1 cellular context compared by ENCODE assay signal in the genomic region with DNA sequence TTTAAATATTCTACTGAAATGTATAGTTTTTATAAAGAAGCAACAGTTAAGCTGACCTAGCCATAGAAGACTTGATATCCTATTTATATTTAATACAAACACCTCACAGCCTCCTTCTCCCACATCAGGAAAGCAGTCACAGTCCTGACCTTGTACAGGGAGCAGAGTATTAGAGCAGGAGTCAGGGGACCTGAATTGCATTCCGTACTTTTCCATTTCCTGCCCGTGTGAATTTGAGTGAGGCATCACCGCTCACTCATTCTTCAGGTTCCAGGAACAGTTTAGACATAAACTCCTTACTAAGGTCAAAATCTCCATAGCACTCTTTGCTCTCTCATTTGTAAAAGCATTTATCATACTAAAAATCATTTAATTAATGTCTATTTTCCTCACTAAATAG.
TF ChIP-seq lines count a peak whose summit lies in the region.

No MANE protein-coding gene starts in this region.

TF ChIP-seq in GM23338, 12 proteins besides CTCF, POLR2A, EP300 and RAD21 (continued from another document):
- TF ChIP-seq, protein P1, sequence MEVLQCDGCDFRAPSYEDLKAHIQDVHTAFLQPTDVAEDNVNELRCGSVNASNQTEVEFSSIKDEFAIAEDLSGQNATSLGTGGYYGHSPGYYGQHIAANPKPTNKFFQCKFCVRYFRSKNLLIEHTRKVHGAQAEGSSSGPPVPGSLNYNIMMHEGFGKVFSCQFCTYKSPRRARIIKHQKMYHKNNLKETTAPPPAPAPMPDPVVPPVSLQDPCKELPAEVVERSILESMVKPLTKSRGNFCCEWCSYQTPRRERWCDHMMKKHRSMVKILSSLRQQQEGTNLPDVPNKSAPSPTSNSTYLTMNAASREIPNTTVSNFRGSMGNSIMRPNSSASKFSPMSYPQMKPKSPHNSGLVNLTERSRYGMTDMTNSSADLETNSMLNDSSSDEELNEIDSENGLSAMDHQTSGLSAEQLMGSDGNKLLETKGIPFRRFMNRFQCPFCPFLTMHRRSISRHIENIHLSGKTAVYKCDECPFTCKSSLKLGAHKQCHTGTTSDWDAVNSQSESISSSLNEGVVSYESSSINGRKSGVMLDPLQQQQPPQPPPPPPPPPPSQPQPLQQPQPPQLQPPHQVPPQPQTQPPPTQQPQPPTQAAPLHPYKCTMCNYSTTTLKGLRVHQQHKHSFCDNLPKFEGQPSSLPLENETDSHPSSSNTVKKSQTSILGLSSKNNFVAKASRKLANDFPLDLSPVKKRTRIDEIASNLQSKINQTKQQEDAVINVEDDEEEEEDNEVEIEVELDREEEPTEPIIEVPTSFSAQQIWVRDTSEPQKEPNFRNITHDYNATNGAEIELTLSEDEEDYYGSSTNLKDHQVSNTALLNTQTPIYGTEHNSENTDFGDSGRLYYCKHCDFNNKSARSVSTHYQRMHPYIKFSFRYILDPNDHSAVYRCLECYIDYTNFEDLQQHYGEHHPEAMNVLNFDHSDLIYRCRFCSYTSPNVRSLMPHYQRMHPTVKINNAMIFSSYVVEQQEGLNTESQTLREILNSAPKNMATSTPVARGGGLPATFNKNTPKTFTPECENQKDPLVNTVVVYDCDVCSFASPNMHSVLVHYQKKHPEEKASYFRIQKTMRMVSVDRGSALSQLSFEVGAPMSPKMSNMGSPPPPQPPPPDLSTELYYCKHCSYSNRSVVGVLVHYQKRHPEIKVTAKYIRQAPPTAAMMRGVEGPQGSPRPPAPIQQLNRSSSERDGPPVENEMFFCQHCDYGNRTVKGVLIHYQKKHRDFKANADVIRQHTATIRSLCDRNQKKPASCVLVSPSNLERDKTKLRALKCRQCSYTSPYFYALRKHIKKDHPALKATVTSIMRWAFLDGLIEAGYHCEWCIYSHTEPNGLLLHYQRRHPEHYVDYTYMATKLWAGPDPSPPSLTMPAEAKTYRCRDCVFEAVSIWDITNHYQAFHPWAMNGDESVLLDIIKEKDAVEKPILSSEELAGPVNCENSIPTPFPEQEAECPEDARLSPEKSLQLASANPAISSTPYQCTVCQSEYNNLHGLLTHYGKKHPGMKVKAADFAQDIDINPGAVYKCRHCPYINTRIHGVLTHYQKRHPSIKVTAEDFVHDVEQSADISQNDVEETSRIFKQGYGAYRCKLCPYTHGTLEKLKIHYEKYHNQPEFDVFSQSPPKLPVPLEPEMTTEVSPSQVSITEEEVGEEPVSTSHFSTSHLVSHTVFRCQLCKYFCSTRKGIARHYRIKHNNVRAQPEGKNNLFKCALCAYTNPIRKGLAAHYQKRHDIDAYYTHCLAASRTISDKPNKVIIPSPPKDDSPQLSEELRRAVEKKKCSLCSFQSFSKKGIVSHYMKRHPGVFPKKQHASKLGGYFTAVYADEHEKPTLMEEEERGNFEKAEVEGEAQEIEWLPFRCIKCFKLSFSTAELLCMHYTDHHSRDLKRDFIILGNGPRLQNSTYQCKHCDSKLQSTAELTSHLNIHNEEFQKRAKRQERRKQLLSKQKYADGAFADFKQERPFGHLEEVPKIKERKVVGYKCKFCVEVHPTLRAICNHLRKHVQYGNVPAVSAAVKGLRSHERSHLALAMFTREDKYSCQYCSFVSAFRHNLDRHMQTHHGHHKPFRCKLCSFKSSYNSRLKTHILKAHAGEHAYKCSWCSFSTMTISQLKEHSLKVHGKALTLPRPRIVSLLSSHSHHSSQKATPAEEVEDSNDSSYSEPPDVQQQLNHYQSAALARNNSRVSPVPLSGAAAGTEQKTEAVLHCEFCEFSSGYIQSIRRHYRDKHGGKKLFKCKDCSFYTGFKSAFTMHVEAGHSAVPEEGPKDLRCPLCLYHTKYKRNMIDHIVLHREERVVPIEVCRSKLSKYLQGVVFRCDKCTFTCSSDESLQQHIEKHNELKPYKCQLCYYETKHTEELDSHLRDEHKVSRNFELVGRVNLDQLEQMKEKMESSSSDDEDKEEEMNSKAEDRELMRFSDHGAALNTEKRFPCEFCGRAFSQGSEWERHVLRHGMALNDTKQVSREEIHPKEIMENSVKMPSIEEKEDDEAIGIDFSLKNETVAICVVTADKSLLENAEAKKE (CRISPR knock-in tag; IDR thresholded peaks at IDR 0.05) = no peak
- TF ChIP-seq CREB1 (CRISPR knock-in tag; IDR thresholded peaks at IDR 0.05; ENCODE audit: low read depth) = no peak
- TF ChIP-seq JUNB (IDR thresholded peaks at IDR 0.05; ENCODE audit: unreplicated experiment) = no peak
- TF ChIP-seq POLR2AphosphoS5 (IDR thresholded peaks at IDR 0.05; ENCODE audit: low read depth) = no peak
- TF ChIP-seq ZNF114 (CRISPR knock-in tag; IDR thresholded peaks at IDR 0.05) = no peak
- TF ChIP-seq, protein P2, sequence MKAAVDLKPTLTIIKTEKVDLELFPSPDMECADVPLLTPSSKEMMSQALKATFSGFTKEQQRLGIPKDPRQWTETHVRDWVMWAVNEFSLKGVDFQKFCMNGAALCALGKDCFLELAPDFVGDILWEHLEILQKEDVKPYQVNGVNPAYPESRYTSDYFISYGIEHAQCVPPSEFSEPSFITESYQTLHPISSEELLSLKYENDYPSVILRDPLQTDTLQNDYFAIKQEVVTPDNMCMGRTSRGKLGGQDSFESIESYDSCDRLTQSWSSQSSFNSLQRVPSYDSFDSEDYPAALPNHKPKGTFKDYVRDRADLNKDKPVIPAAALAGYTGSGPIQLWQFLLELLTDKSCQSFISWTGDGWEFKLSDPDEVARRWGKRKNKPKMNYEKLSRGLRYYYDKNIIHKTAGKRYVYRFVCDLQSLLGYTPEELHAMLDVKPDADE (IDR thresholded peaks at IDR 0.05) = no peak
- no peak for TF ChIP-seq NANOG (IDR thresholded peaks at IDR 0.05; ENCODE audit: borderline replicate concordance)
- TF ChIP-seq EZH2 (IDR thresholded peaks at IDR 0.05; ENCODE audit: low read depth, unreplicated experiment) = no peak
TF ChIP-seq in GM23338: peak in this region for 0.
